8 cellular contexts compared by ENCODE assay signal in the genomic region with DNA sequence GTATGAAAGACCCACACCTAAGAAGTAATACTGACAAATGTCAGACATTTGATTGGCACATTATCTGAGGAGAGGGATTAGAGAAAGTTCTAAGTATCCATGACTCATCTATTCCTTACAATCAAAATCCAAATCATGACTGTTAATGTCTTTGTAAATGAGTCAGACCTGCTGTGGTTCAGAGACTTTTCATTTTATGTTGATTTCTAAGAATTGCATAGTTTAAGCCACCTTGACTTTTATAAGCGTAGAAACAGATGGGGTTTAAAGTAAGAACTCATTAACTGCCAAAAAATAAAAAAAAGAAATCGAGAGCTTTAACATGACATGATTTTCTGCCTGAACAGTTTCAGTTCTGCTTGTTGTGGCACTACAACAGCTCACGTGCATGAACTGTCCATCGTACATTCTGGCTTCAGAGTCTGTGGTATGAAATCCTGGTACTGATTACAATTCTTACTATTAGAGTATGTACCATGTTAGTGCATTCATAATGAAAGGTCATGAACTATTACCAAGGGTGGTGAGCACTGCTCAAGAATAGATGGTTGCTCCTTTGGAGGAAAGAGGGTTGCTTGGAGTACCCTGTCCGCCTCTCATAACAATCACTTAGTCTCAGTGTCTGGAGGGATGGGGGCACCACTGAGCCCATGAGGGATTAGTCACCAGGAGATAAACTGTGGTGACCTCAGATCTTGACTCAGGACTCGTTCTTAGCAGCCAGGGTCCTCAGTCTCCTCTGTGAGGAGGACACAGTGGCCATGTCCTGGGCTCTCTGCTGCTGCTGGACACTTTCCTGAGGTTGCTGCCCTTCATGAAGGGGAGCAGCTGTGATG. TPM values are rescaled to one million over a fixed set of nuclear protein-coding genes. Genes with fewer than 3 reads are reported as not detected.
DNase-seq lines count a peak whose midpoint lies in the region; ATAC-seq and TF ChIP-seq lines count a peak whose summit lies in the region.

No MANE protein-coding gene starts in this region.

- H3K9me3 Mint-ChIP-seq in activated CD4-positive, alpha-beta memory T cell treated with anti-CD3 and anti-CD28 coated beads, Interleukin-2, amount 10 ng/mL, durations not matched to agents 7 days and 5 days: peaks cover 6% of the 10 kb centered on the region
- H3K9me3 Mint-ChIP-seq in glutamatergic neuron (ENCODE audit: unreplicated experiment): peaks cover 4% of the 10 kb centered on the region

- CTCF ChIA-PET in activated CD4-positive, alpha-beta memory T cell treated with anti-CD3 and anti-CD28 coated beads, Interleukin-2, amount 10 ng/mL, durations not matched to agents 7 days and 5 days (lab: Charles Lee): interaction anchor here (1.3 to 6.2 kb wide), 3 partner anchors 10 to 103 kb away, joined by 3 to 54 read pairs (median 6); no protein-coding TSS in a partner anchor

- ATAC-seq in GM19397 (IDR thresholded peaks at IDR 0.05; ENCODE audit: unreplicated experiment) (peak; percentile 98), HG03196 (IDR thresholded peaks at IDR 0.05; ENCODE audit: unreplicated experiment) (peak; percentile 97)

- H3K27me3 Mint-ChIP-seq in activated CD4-positive, alpha-beta memory T cell treated with anti-CD3 and anti-CD28 coated beads, Interleukin-2, amount 10 ng/mL, durations not matched to agents 7 days and 5 days: peaks cover 5% of the 10 kb centered on the region
- no peaks in the 10 kb centered on the region for H3K27me3 Mint-ChIP-seq in glutamatergic neuron (ENCODE audit: unreplicated experiment)

- H3K36me3 Mint-ChIP-seq in activated CD4-positive, alpha-beta memory T cell treated with anti-CD3 and anti-CD28 coated beads, Interleukin-2, amount 10 ng/mL, durations not matched to agents 7 days and 5 days (ENCODE audit: low read depth): peaks cover 43% of the 10 kb centered on the region
- H3K36me3 Mint-ChIP-seq in glutamatergic neuron (ENCODE audit: unreplicated experiment): no peaks in the 10 kb centered on the region

- DNase-seq in Caki2 (ENCODE audit: low read depth) (peak; percentile 89), retinal pigment epithelial cell (ENCODE audit: low read depth) (peak; percentile 38), C1 segment of cervical spinal cord (lab: John Stamatoyannopoulos, UW) (no peak), glutamatergic neuron (no peak), HuH-7.5 (ENCODE audit: low spot score) (no peak)
- DNase-seq in activated CD4-positive, alpha-beta memory T cell treated with anti-CD3 and anti-CD28 coated beads, Interleukin-2, amount 10 ng/mL, durations not matched to agents 7 days and 5 days: no peak

- TF ChIP-seq CTCF in retinal pigment epithelial cell (conservative IDR thresholded peaks at IDR 0.05; ENCODE audit: low read depth, low read length) (peak; percentile 5), glutamatergic neuron (IDR thresholded peaks at IDR 0.05; ENCODE audit: partially characterized antibody, unreplicated experiment) (no peak)

- H3K4me1 Mint-ChIP-seq in activated CD4-positive, alpha-beta memory T cell treated with anti-CD3 and anti-CD28 coated beads, Interleukin-2, amount 10 ng/mL, durations not matched to agents 7 days and 5 days: peaks cover 39% of the 10 kb centered on the region
- H3K4me1 Mint-ChIP-seq in glutamatergic neuron (ENCODE audit: low read depth, unreplicated experiment): peaks cover 1% of the 10 kb centered on the region

- POLR2A ChIA-PET in activated CD4-positive, alpha-beta memory T cell treated with anti-CD3 and anti-CD28 coated beads, Interleukin-2, amount 10 ng/mL, durations not matched to agents 7 days and 5 days (lab: Charles Lee): interaction anchor here (1.0 to 2.0 kb wide), 3 partner anchors 12 to 59 kb away, joined by 3 to 5 read pairs (median 4); no protein-coding TSS in a partner anchor

- H3K4me3 Mint-ChIP-seq in activated CD4-positive, alpha-beta memory T cell treated with anti-CD3 and anti-CD28 coated beads, Interleukin-2, amount 10 ng/mL, durations not matched to agents 7 days and 5 days: peak overlapping the region; percentile 14
- no peak overlapping the region for H3K4me3 Mint-ChIP-seq in glutamatergic neuron (ENCODE audit: unreplicated experiment)

- H3K27ac Mint-ChIP-seq in activated CD4-positive, alpha-beta memory T cell treated with anti-CD3 and anti-CD28 coated beads, Interleukin-2, amount 10 ng/mL, durations not matched to agents 7 days and 5 days: peak overlapping the region; percentile 79
- no peak overlapping the region for H3K27ac Mint-ChIP-seq in glutamatergic neuron (ENCODE audit: unreplicated experiment)

- in situ Hi-C loops in Caki2 (cut with HindIII; ENCODE audit: low pct_unique_long_range_greater_than_20kb, low sequenced_read_pairs): loop anchor here (25.0 kb wide), 1 partner anchor 126 kb away; no protein-coding TSS in a partner anchor

- no peak overlapping the region for H3K4me3 ChIP-seq in retinal pigment epithelial cell (ENCODE audit: low read length)

RNA-seq across cellular contexts. Expression of a gene that starts 42.2 kb away (rescaled TPM):
- total RNA-seq in Caki2 (2014; rRNA removed; shearing (Covaris generic); ENCODE audit: low replicate concordance): 0.10 TPM in 1 of 2 replicates, not detected in the other
- not detected for total RNA-seq in activated CD4-positive, alpha-beta memory T cell treated with anti-CD3 and anti-CD28 coated beads, Interleukin-2, amount 10 ng/mL, durations not matched to agents 7 days and 5 days
- not detected for total RNA-seq in glutamatergic neuron (ENCODE audit: unreplicated experiment)

RNA-seq across cellular contexts. Expression of a gene that starts 54.5 kb away (rescaled TPM):
- 14.8 and 16.9 TPM in 2 replicates for total RNA-seq in Caki2 (2014; rRNA removed; shearing (Covaris generic); ENCODE audit: low replicate concordance)
- 10 to 100 TPM; 22.8 TPM for total RNA-seq in activated CD4-positive, alpha-beta memory T cell treated with anti-CD3 and anti-CD28 coated beads, Interleukin-2, amount 10 ng/mL, durations not matched to agents 7 days and 5 days
- 6.4 TPM for total RNA-seq in glutamatergic neuron (ENCODE audit: unreplicated experiment)

Comparison
In these comparisons a context has a peak if more than half of its experiments do, and no peak if none do; other contexts are left out.
1. DNase-seq: peak in Caki2 (single experiment) and retinal pigment epithelial cell (single experiment); none in activated CD4-positive, alpha-beta memory T cell treated with anti-CD3 and anti-CD28 coated beads, Interleukin-2, amount 10 ng/mL, durations not matched to agents 7 days and 5 days (single experiment), C1 segment of cervical spinal cord (0 of 14), glutamatergic neuron (single experiment) and HuH-7.5 (single experiment).